In the genomic region with DNA sequence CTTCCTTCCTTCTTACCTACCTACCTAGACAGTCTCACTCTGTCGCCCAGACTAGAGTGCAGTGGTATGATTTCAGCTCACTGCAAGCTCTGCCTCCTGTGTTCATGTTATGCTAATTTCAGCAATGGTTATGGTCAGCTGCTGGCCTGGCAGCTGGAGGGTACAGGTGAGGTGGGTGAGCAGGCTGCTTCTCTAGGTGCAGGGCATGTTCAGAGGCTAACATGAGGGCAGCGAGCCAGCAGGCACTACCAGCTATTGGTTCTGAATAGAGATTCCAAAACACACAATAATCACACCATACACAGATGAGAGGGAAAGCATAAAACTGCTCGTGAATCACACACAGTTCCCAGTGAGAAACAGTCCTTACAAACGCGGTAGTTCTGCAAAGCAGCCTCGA, we compare ENCODE assay signal across 23 cellular contexts. TPM values are rescaled to one million over a fixed set of nuclear protein-coding genes. Genes with fewer than 3 reads are reported as not detected.
DNase-seq lines count a peak whose midpoint lies in the region; ATAC-seq and TF ChIP-seq lines count a peak whose summit lies in the region.
"Had no signal": no experiment of that assay in that cellular context is flagged by ENCODE, and none has a peak within 500 bp of the region (broad histone marks: within the 10 kb centered on the region; RNA-seq: fewer than 3 reads in every experiment).

No MANE protein-coding gene starts in this region.

- no peak overlapping the region for H2BK5ac ChIP-seq in neuronal stem cell (ENCODE audit: low read length)

- H3K9ac ChIP-seq in BLaER1 treated with 17β-estradiol and CSF1 and Interleukin-3, amounts not matched to agents 10 nM and 100 nM: no peak overlapping the region
- peak overlapping the region; percentile 38 for H3K9ac ChIP-seq in neuronal stem cell (ENCODE audit: low read depth, low read length, poor library complexity)

- TF ChIP-seq POLR2A in GM18505 (IDR thresholded peaks at IDR 0.05; ENCODE audit: borderline replicate concordance, extremely low read depth, insufficient read depth, insufficient read length): no peak

- H4K91ac ChIP-seq in neuronal stem cell (ENCODE audit: low read depth, low read length, poor library complexity): no peak overlapping the region

- no peaks in the 10 kb centered on the region for H3K79me1 ChIP-seq in neuronal stem cell (ENCODE audit: low read depth, low read length)

- no peak overlapping the region for H3K27ac ChIP-seq in BLaER1 treated with 17β-estradiol and CSF1 and Interleukin-3, amounts not matched to agents 10 nM and 100 nM
- no peak overlapping the region for H3K27ac ChIP-seq in neuronal stem cell (replicated peaks; ENCODE audit: low read length)
- H3K27ac ChIP-seq: A549 had no signal

- H3K27me3 ChIP-seq in BLaER1 treated with 17β-estradiol and CSF1 and Interleukin-3, amounts not matched to agents 10 nM and 100 nM: no peaks in the 10 kb centered on the region
- no peaks in the 10 kb centered on the region for H3K27me3 ChIP-seq in neuronal stem cell (ENCODE audit: control insufficient read depth in 3 of 3, insufficient read depth in 3 of 3, low read depth in 1 of 3, low read length in 3 of 3)
- H3K27me3 ChIP-seq: BE2C had no signal

- H3K23ac ChIP-seq in neuronal stem cell (ENCODE audit: low read depth, low read length, poor library complexity): no peak overlapping the region

- H3K36me3 Mint-ChIP-seq in activated CD8-positive, alpha-beta T cell treated with anti-CD3 and anti-CD28 coated beads, Interleukin-2, amount 10 ng/mL, durations not matched to agents 7 days and 5 days (ENCODE audit: low read depth): no peaks in the 10 kb centered on the region
- H3K36me3 Mint-ChIP-seq in activated CD8-positive, alpha-beta T cell treated with anti-CD3 and anti-CD28 coated beads for 36 hours (ENCODE audit: low read depth): no peaks in the 10 kb centered on the region
- H3K36me3 Mint-ChIP-seq: CD14-positive monocyte; CD8-positive, alpha-beta memory T cell had no signal

- peak overlapping the region in 6 of 11 experiments; percentile 41 to 78 (median 76); a peak in 10 of 22 replicates for H3K4me2 ChIP-seq in BLaER1 treated with 17β-estradiol and CSF1 and Interleukin-3, amounts not matched to agents 10 nM and 100 nM
- no peak overlapping the region for H3K4me2 ChIP-seq in neuronal stem cell (ENCODE audit: insufficient read depth, low read length, poor library complexity, severe bottlenecking)
- H3K4me2 ChIP-seq: A549 had no signal

- no peak overlapping the region for H2AFZ ChIP-seq in neuronal stem cell (ENCODE audit: low read length)

- H3K4me1 Mint-ChIP-seq in activated CD8-positive, alpha-beta T cell treated with anti-CD3 and anti-CD28 coated beads, Interleukin-2, amount 10 ng/mL, durations not matched to agents 7 days and 5 days (ENCODE audit: low read depth): no peaks in the 10 kb centered on the region
- no peaks in the 10 kb centered on the region for H3K4me1 Mint-ChIP-seq in activated CD8-positive, alpha-beta T cell treated with anti-CD3 and anti-CD28 coated beads for 36 hours (ENCODE audit: low read depth)
- H3K4me1 Mint-ChIP-seq: CD14-positive monocyte; CD8-positive, alpha-beta memory T cell had no signal

- no peak overlapping the region for H3K14ac ChIP-seq in neuronal stem cell (ENCODE audit: low read length)

- peaks cover 0 to 38% (median 16%) of the 10 kb centered on the region in 10 experiments; a peak in 14 of 20 replicates for H3K4me1 ChIP-seq in BLaER1 treated with 17β-estradiol and CSF1 and Interleukin-3, amounts not matched to agents 10 nM and 100 nM
- peaks cover 0 to 2% of the 10 kb centered on the region in 2 donors for H3K4me1 ChIP-seq in neuronal stem cell (ENCODE audit: control insufficient read depth in 2 of 2, insufficient read depth in 1 of 2, low read depth in 1 of 2, low read length in 2 of 2)
- H3K4me1 ChIP-seq: A549, BE2C, HAP-1 had no signal

- ATAC-seq in activated CD8-positive, alpha-beta T cell treated with anti-CD3 and anti-CD28 coated beads, Interleukin-2, amount 10 ng/mL, durations not matched to agents 7 days and 5 days: no peak
- no peak for ATAC-seq in activated CD8-positive, alpha-beta T cell treated with anti-CD3 and anti-CD28 coated beads for 36 hours
- ATAC-seq in GM19467 (IDR thresholded peaks at IDR 0.05; ENCODE audit: unreplicated experiment) (no peak), GM18505 (IDR thresholded peaks at IDR 0.05; ENCODE audit: unreplicated experiment) (no peak)
- ATAC-seq: A549, GM12878 had no signal

- no peak overlapping the region for H2AK5ac ChIP-seq in neuronal stem cell (ENCODE audit: low read depth, low read length)

- TF ChIP-seq CTCF in activated CD8-positive, alpha-beta T cell treated with anti-CD3 and anti-CD28 coated beads for 36 hours (IDR thresholded peaks at IDR 0.05): no peak

- no peak overlapping the region for H3K4me3 Mint-ChIP-seq in activated CD8-positive, alpha-beta T cell treated with anti-CD3 and anti-CD28 coated beads, Interleukin-2, amount 10 ng/mL, durations not matched to agents 7 days and 5 days
- H3K4me3 Mint-ChIP-seq in activated CD8-positive, alpha-beta T cell treated with anti-CD3 and anti-CD28 coated beads for 36 hours: no peak overlapping the region
- H3K4me3 Mint-ChIP-seq: CD14-positive monocyte; CD4-positive, alpha-beta T cell; CD8-positive, alpha-beta memory T cell; HFFc6 had no signal

- no peak overlapping the region for H3K27ac Mint-ChIP-seq in activated CD8-positive, alpha-beta T cell treated with anti-CD3 and anti-CD28 coated beads, Interleukin-2, amount 10 ng/mL, durations not matched to agents 7 days and 5 days
- no peak overlapping the region for H3K27ac Mint-ChIP-seq in activated CD8-positive, alpha-beta T cell treated with anti-CD3 and anti-CD28 coated beads for 36 hours
- H3K27ac Mint-ChIP-seq: CD14-positive monocyte; CD4-positive, alpha-beta T cell; CD8-positive, alpha-beta memory T cell; HFFc6 had no signal

- CTCF ChIA-PET in activated CD8-positive, alpha-beta T cell treated with anti-CD3 and anti-CD28 coated beads, Interleukin-2, amount 10 ng/mL, durations not matched to agents 7 days and 5 days (lab: Charles Lee): no interaction called here
- CTCF ChIA-PET in activated CD8-positive, alpha-beta T cell treated with anti-CD3 and anti-CD28 coated beads for 36 hours (lab: Charles Lee): no interaction called here

- no peak overlapping the region for H3K4ac ChIP-seq in neuronal stem cell (ENCODE audit: low read length)

- H3K9me3 Mint-ChIP-seq in activated CD8-positive, alpha-beta T cell treated with anti-CD3 and anti-CD28 coated beads, Interleukin-2, amount 10 ng/mL, durations not matched to agents 7 days and 5 days (ENCODE audit: insufficient read depth): no peaks in the 10 kb centered on the region
- H3K9me3 Mint-ChIP-seq in activated CD8-positive, alpha-beta T cell treated with anti-CD3 and anti-CD28 coated beads for 36 hours: no peaks in the 10 kb centered on the region
- H3K9me3 Mint-ChIP-seq: CD4-positive, alpha-beta T cell; CD8-positive, alpha-beta memory T cell; HFFc6 had no signal

- H4K8ac ChIP-seq in neuronal stem cell (ENCODE audit: low read depth, low read length): no peak overlapping the region

- POLR2A ChIA-PET in activated CD8-positive, alpha-beta T cell treated with anti-CD3 and anti-CD28 coated beads, Interleukin-2, amount 10 ng/mL, durations not matched to agents 7 days and 5 days (lab: Charles Lee): no interaction called here
- POLR2A ChIA-PET in activated CD8-positive, alpha-beta T cell treated with anti-CD3 and anti-CD28 coated beads for 36 hours (lab: Charles Lee): no interaction called here

- H3K18ac ChIP-seq in neuronal stem cell (ENCODE audit: low read length): no peak overlapping the region

- intact Hi-C loops in activated CD8-positive, alpha-beta T cell treated with anti-CD3 and anti-CD28 coated beads for 36 hours (cut with micrococcal nuclease): no loop called here

- no peaks in the 10 kb centered on the region for H3K36me3 ChIP-seq in BLaER1 treated with 17β-estradiol and CSF1 and Interleukin-3, amounts not matched to agents 10 nM and 100 nM
- H3K36me3 ChIP-seq in neuronal stem cell (replicated peaks in 1 of 2; ENCODE audit: control insufficient read depth in 2 of 2, insufficient read depth in 2 of 2, low read length in 2 of 2): no peaks in the 10 kb centered on the region
- H3K36me3 ChIP-seq: BE2C, HAP-1 had no signal

- WGBS in neuronal stem cell (ENCODE audit: extremely low coverage in 2 of 2, insufficient read length in 2 of 2, insufficient replicate concordance in 1 of 2), 2 donors: no CpG with 5 or more reads among the region's 6 CpGs

- no peak overlapping the region for H2BK15ac ChIP-seq in neuronal stem cell (ENCODE audit: low read length)

- no peak overlapping the region for H2BK120ac ChIP-seq in neuronal stem cell (ENCODE audit: low read depth, low read length)

- no peak overlapping the region for H2BK12ac ChIP-seq in neuronal stem cell (ENCODE audit: low read length)

- H3K9me3 ChIP-seq in BLaER1 treated with 17β-estradiol and CSF1 and Interleukin-3, amounts not matched to agents 10 nM and 100 nM (replicated peaks in 1 of 11): no peaks in the 10 kb centered on the region
- H3K9me3 ChIP-seq in neuronal stem cell (replicated peaks in 1 of 2; ENCODE audit: control insufficient read depth in 2 of 2, insufficient read depth in 1 of 2, low read depth in 1 of 2, low read length in 2 of 2): no peaks in the 10 kb centered on the region
- H3K9me3 ChIP-seq: A549, BE2C, HAP-1 had no signal

- H4K20me1 ChIP-seq in BLaER1 treated with 17β-estradiol and CSF1 and Interleukin-3, amounts not matched to agents 10 nM and 100 nM: no peaks in the 10 kb centered on the region

- peaks cover 15% of the 10 kb centered on the region for H3K27me3 Mint-ChIP-seq in activated CD8-positive, alpha-beta T cell treated with anti-CD3 and anti-CD28 coated beads, Interleukin-2, amount 10 ng/mL, durations not matched to agents 7 days and 5 days (ENCODE audit: low read depth)
- H3K27me3 Mint-ChIP-seq in activated CD8-positive, alpha-beta T cell treated with anti-CD3 and anti-CD28 coated beads for 36 hours: peaks cover 21% of the 10 kb centered on the region

- no peak overlapping the region for H3K4me3 ChIP-seq in BLaER1 treated with 17β-estradiol and CSF1 and Interleukin-3, amounts not matched to agents 10 nM and 100 nM
- no peak overlapping the region for H3K4me3 ChIP-seq in neuronal stem cell (ENCODE audit: low read length in 2 of 2)
- H3K4me3 ChIP-seq: A549, GM12878, HAP-1 had no signal

- peak; percentile 6 for DNase-seq in activated CD8-positive, alpha-beta T cell treated with anti-CD3 and anti-CD28 coated beads, Interleukin-2, amount 10 ng/mL, durations not matched to agents 7 days and 5 days
- no peak for DNase-seq in activated CD8-positive, alpha-beta T cell treated with anti-CD3 and anti-CD28 coated beads for 36 hours
- DNase-seq in neuronal stem cell (ENCODE audit: low spot score): no peak
- no peak for DNase-seq in dermis blood vessel endothelial cell
- DNase-seq: 8988T; ACHN; AML-193; BE2C; CD4-positive, alpha-beta T cell; CD8-positive, alpha-beta memory T cell; DMS 273 treated with DMSO at 0.1 percent for 48 hours; DMS79; EL; GDM1; GOT3; HFFc6 had no signal

RNA-seq across cellular contexts. Expression of gene RFPL3, which starts 48.7 kb away (rescaled TPM):
- total RNA-seq in activated CD8-positive, alpha-beta T cell treated with anti-CD3 and anti-CD28 coated beads, Interleukin-2, amount 10 ng/mL, durations not matched to agents 7 days and 5 days: not detected
- total RNA-seq in activated CD8-positive, alpha-beta T cell treated with anti-CD3 and anti-CD28 coated beads for 36 hours: not detected
- not detected for polyA plus RNA-seq in neuronal stem cell (2013, experiment 1 of 2)
- polyA plus RNA-seq in neuronal stem cell (2013, experiment 2 of 2): not detected
- not detected in 2 replicates for total RNA-seq in dermis blood vessel endothelial cell
- total RNA-seq: CD4-positive, alpha-beta T cell; CD8-positive, alpha-beta memory T cell; GM12878; HFFc6 had no signal
- polyA plus RNA-seq: A549; CD14-positive monocyte; CD8-positive, alpha-beta memory T cell; GM12878 had no signal

RNA-seq across cellular contexts. Expression of gene SLC5A4, which starts 53.8 kb away (rescaled TPM):
- total RNA-seq in activated CD8-positive, alpha-beta T cell treated with anti-CD3 and anti-CD28 coated beads, Interleukin-2, amount 10 ng/mL, durations not matched to agents 7 days and 5 days: not detected
- total RNA-seq in activated CD8-positive, alpha-beta T cell treated with anti-CD3 and anti-CD28 coated beads for 36 hours: not detected
- 0.04 TPM for polyA plus RNA-seq in neuronal stem cell (2013, experiment 1 of 2)
- 0.06 TPM for polyA plus RNA-seq in neuronal stem cell (2013, experiment 2 of 2)
- 2.7 and 3.3 TPM in 2 replicates for total RNA-seq in dermis blood vessel endothelial cell
- total RNA-seq: CD4-positive, alpha-beta T cell; CD8-positive, alpha-beta memory T cell; GM12878; HFFc6 had no signal
- polyA plus RNA-seq: A549; CD14-positive monocyte; CD8-positive, alpha-beta memory T cell; GM12878 had no signal
